ENCODE assay signal across 8 cellular contexts in genomic region chr5:159207616-159208507, GRCh38. TPM values are rescaled to one million over a fixed set of nuclear protein-coding genes. Genes with fewer than 3 reads are reported as not detected.
A peak's percentile ranks its signal among the peaks of the same experiment; 100 is the strongest.
DNase-seq lines count a peak whose midpoint lies in the region; ATAC-seq, FAIRE-seq and TF ChIP-seq lines count a peak whose summit lies in the region.

No MANE protein-coding gene starts in this region.

- intact Hi-C loops in body of pancreas (cut with DNase I): no loop called here

- no peaks in the 10 kb centered on the region for H3K36me3 ChIP-seq in body of pancreas (replicated peaks in 1 of 2; ENCODE audit: insufficient read depth in 1 of 2, low read depth in 2 of 2)
- no peaks in the 10 kb centered on the region for H3K36me3 ChIP-seq in iPS-15b (ENCODE audit: control insufficient read depth, insufficient read depth, low read length)

- peak in 2 of 3 donors; percentile 60 to 75 for TF ChIP-seq POLR2A in body of pancreas (IDR thresholded peaks at IDR 0.05)

- no peaks in the 10 kb centered on the region for H3K27me3 ChIP-seq in body of pancreas
- H3K27me3 ChIP-seq in iPS-15b (ENCODE audit: control insufficient read depth, insufficient read depth, low read length): peaks cover 38% of the 10 kb centered on the region

- 0% methylated on average over 35 to 36 of the region's 36 CpGs for WGBS in body of pancreas, 2 donors

- H3K4me3 ChIP-seq in body of pancreas: peak overlapping the region; percentile 90 to 92
- peak overlapping the region; percentile 91 for H3K4me3 ChIP-seq in iPS-15b (ENCODE audit: low read depth, low read length)
- H3K4me3 ChIP-seq in skeletal muscle cell (ENCODE audit: low read depth, low read length): peak overlapping the region; percentile 92

- peak overlapping the region; percentile 58 to 91 (median 84) for H3K27ac ChIP-seq in body of pancreas

- peak; percentile 92 for FAIRE-seq in GM18507 (lab: Jason Lieb, UNC)

- H3K9ac ChIP-seq in iPS-15b (ENCODE audit: low read depth, low read length): peak overlapping the region; percentile 49

- peaks cover 30% of the 10 kb centered on the region for H3K4me1 ChIP-seq in body of pancreas
- H3K4me1 ChIP-seq in iPS-15b (ENCODE audit: control insufficient read depth, insufficient read depth, low read length): peaks cover 9% of the 10 kb centered on the region

- DNase-seq in GM18507 (ENCODE audit: extremely low spot score, insufficient read length, low read depth) (no peak), NCI-H187 (lab: John Stamatoyannopoulos, UW) (peak; percentile 14 to 37), UCSD-AML1 (lab: John Stamatoyannopoulos, UW; ENCODE audit: unreplicated experiment) (peak; percentile 83), body of pancreas (peak; percentile 67 to 78 (median 76)), skeletal muscle cell (ENCODE audit: low read depth) (peak; percentile 53), NCI-H1930 (lab: John Stamatoyannopoulos, UW) (no peak)

- no peaks in the 10 kb centered on the region for H3K9me3 ChIP-seq in body of pancreas
- H3K9me3 ChIP-seq in iPS-15b (ENCODE audit: control insufficient read depth, insufficient read depth, low read length): no peaks in the 10 kb centered on the region

- ATAC-seq in HG02870 (IDR thresholded peaks at IDR 0.05; ENCODE audit: unreplicated experiment) (peak; percentile 50), body of pancreas (peak; percentile 57)

- TF ChIP-seq CTCF in body of pancreas (IDR thresholded peaks at IDR 0.05): no peak

RNA-seq across cellular contexts. Expression of gene RNF145, which starts 1.5 kb away (rescaled TPM):
- 10 to 100 TPM; 13.5 to 19.5 TPM for total RNA-seq in body of pancreas

RNA-seq across cellular contexts. Expression of gene UBLCP1, which starts 55.2 kb away (rescaled TPM):
- total RNA-seq in body of pancreas: 10 to 100 TPM; 13.2 to 16.2 TPM

Comparison
In these comparisons a context has a peak if more than half of its experiments do, and no peak if none do; other contexts are left out.
1. DNase-seq: peak in NCI-H187 (2 of 2), UCSD-AML1 (single experiment), body of pancreas (4 of 4) and skeletal muscle cell (single experiment); none in GM18507 (single experiment) and NCI-H1930 (0 of 2).
2. Peak in every context shown above with its lines, with median percentiles within 50 percentile points of each other: H3K4me3 ChIP-seq.